ENCODE assay signal across 36 cellular contexts in the genomic region with DNA sequence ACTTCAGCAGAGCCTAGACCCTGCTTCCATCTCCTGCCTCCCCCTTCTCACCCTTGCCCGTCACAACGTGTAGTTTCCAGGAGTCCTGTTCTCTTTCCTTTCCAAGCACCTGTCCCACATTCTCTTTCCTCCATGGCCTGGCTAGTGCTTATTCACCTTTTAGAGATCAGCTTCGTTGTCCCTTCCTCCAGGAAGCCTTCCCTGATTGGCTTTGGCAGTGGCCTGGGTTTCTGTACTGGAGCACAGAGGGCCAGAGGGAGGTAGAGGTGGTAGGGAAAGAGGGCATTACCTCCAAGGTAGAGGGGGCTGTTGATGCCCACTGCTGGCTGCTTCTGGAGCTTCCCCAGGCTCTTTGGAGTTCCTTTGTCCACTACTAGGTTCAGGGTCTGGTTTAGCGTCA.
DNase-seq lines count a peak whose midpoint lies in the region; ATAC-seq, FAIRE-seq and TF ChIP-seq lines count a peak whose summit lies in the region.
"Had no signal": no experiment of that assay in that cellular context is flagged by ENCODE, and none has a peak within 500 bp of the region (broad histone marks: within the 10 kb centered on the region; RNA-seq: fewer than 3 reads in every experiment).

No MANE protein-coding gene starts in this region.

- H3K79me2 ChIP-seq in K562 (ENCODE audit: control insufficient read depth, insufficient read depth, low read length): no peaks in the 10 kb centered on the region

- no peaks in the 10 kb centered on the region for H3K4me1 Mint-ChIP-seq in activated CD4-positive, alpha-beta T cell treated with anti-CD3 and anti-CD28 coated beads for 36 hours
- H3K4me1 Mint-ChIP-seq: B cell; CD14-positive monocyte; CD4-positive, alpha-beta memory T cell; CD4-positive, CD25-positive, alpha-beta regulatory T cell; CD8-positive, alpha-beta memory T cell had no signal

- H2AFZ ChIP-seq in K562 (ENCODE audit: low read depth, low read length): no peak overlapping the region

- CTCF ChIA-PET in A549 (lab: Yijun Ruan, JAX) (no interaction called here), K562 (lab: Yijun Ruan, JAX; ENCODE audit: low intra/inter-chr PET ratio) (no interaction called here)
- CTCF ChIA-PET in activated CD4-positive, alpha-beta T cell treated with anti-CD3 and anti-CD28 coated beads for 36 hours (lab: Charles Lee): no interaction called here

- H3K9ac ChIP-seq in K562 (ENCODE audit: insufficient read depth in 1 of 2, low read depth in 2 of 2, low read length in 2 of 2): no peak overlapping the region
- H3K9ac ChIP-seq: BLaER1; BLaER1 treated with 17β-estradiol and CSF1 and Interleukin-3, amounts not matched to agents 10 nM and 100 nM had no signal

- H4K20me1 ChIP-seq in K562 (replicated peaks; ENCODE audit: control insufficient read depth, insufficient read depth, low read length): 0 out of 2 replicates have a peak, but pooled peaks cover 4% of the 10 kb centered on the region
- H4K20me1 ChIP-seq: BLaER1 had no signal

- no peak for TF ChIP-seq EP300 in A549 (IDR thresholded peaks at IDR 0.05)
- TF ChIP-seq EP300 in K562 (IDR thresholded peaks at IDR 0.05; ENCODE audit: low read length): no peak

- DNase-seq in cardiac septum (ENCODE audit: low spot score) (peak; percentile 29), Right ventricle myocardium inferior (ENCODE audit: missing footprints) (no peak), A549 (ENCODE audit: low read depth in 1 of 2, low spot score in 1 of 2) (no peak), K562 (ENCODE audit: extremely low read depth in 1 of 4, low spot score in 3 of 4) (no peak), spleen (peak; percentile 8)
- DNase-seq in activated CD4-positive, alpha-beta T cell treated with anti-CD3 and anti-CD28 coated beads for 36 hours: no peak
- DNase-seq: 8988T; ACHN; AML-193; BE2C; C1 segment of cervical spinal cord; Caco-2; Calu3; CD4-positive, alpha-beta memory T cell; CD4-positive, alpha-beta T cell; CD4-positive, CD25-positive, alpha-beta regulatory T cell; CD8-positive, alpha-beta memory T cell; CD8-positive, alpha-beta T cell; COR-L47; DMS 273 treated with DMSO at 0.1 percent for 48 hours; DMS153; DMS53; DMS79; DMS79 treated with DMSO at 0.1 percent for 48 hours; DND-41; EL had no signal

- H3K4me1 ChIP-seq in A549: no peaks in the 10 kb centered on the region
- H3K4me1 ChIP-seq in K562 (replicated peaks in 1 of 2; ENCODE audit: control insufficient read depth in 2 of 2, insufficient read depth in 2 of 2, low read length in 2 of 2): peaks cover 0 to 6% of the 10 kb centered on the region in 2 experiments; a peak in 1 of 5 replicates
- no peaks in the 10 kb centered on the region for H3K4me1 ChIP-seq in spleen
- H3K4me1 ChIP-seq: BE2C; BLaER1; BLaER1 treated with 17β-estradiol and CSF1 and Interleukin-3, amounts not matched to agents 10 nM and 100 nM; Caco-2 had no signal

- no peak for TF ChIP-seq POLR2A in A549 (IDR thresholded peaks at IDR 0.05; ENCODE audit: low read length)
- no peak for TF ChIP-seq POLR2A in K562 (conservative IDR thresholded peaks at IDR 0.05)
- TF ChIP-seq POLR2A in spleen (IDR thresholded peaks at IDR 0.05): no peak

- no peaks in the 10 kb centered on the region for H3K9me3 Mint-ChIP-seq in activated CD4-positive, alpha-beta T cell treated with anti-CD3 and anti-CD28 coated beads for 36 hours (ENCODE audit: low read depth)
- H3K9me3 Mint-ChIP-seq: CD14-positive monocyte; CD4-positive, alpha-beta memory T cell; CD4-positive, alpha-beta T cell; CD8-positive, alpha-beta memory T cell; CD8-positive, alpha-beta T cell had no signal

- H3K36me3 ChIP-seq in K562 (ENCODE audit: control insufficient read depth, insufficient read depth, low read length) (no peaks in the 10 kb centered on the region), spleen (peaks cover 0 to 8% (median 0%) of the 10 kb centered on the region in 6 donors)
- H3K36me3 ChIP-seq: BLaER1; BLaER1 treated with 17β-estradiol and CSF1 and Interleukin-3, amounts not matched to agents 10 nM and 100 nM had no signal

- TF ChIP-seq CTCF in A549 (IDR thresholded peaks at IDR 0.05) (no peak), K562 (IDR thresholded peaks at IDR 0.05 in 2 of 3, conservative IDR thresholded peaks at IDR 0.05 in 1 of 3; ENCODE audit: insufficient read depth in 2 of 3, low read depth in 1 of 3, low read length in 3 of 3) (no peak), spleen (IDR thresholded peaks at IDR 0.05 in 8 of 11, conservative IDR thresholded peaks at IDR 0.05 in 3 of 11) (no peak)

- BruUV-seq in K562 (replicated peaks; lab: Mats Ljungman, UMichigan): no TSS peak

- POLR2A ChIA-PET in A549 (lab: Yijun Ruan, JAX) (no interaction called here), K562 (lab: Yijun Ruan, JAX) (no interaction called here)
- POLR2A ChIA-PET in activated CD4-positive, alpha-beta T cell treated with anti-CD3 and anti-CD28 coated beads for 36 hours (lab: Charles Lee): no interaction called here

- intact Hi-C loops in cardiac septum (cut with DNase I) (no loop called here), Right ventricle myocardium inferior (cut with DNase I) (no loop called here), K562 (cut with micrococcal nuclease) (no loop called here), spleen (cut with DNase I; ENCODE audit: low total_unique reads) (loop anchor here (10.0 kb wide), 1 partner anchor 912 kb away; a partner anchor contains a TSS)
- intact Hi-C loops in activated CD4-positive, alpha-beta T cell treated with anti-CD3 and anti-CD28 coated beads for 36 hours (cut with DNase I, micrococcal nuclease): no loop called here

- no peaks in the 10 kb centered on the region for H3K36me3 Mint-ChIP-seq in activated CD4-positive, alpha-beta T cell treated with anti-CD3 and anti-CD28 coated beads for 36 hours (ENCODE audit: low read depth)
- H3K36me3 Mint-ChIP-seq: CD14-positive monocyte; CD4-positive, alpha-beta memory T cell; CD4-positive, CD25-positive, alpha-beta regulatory T cell; CD8-positive, alpha-beta memory T cell; CD8-positive, alpha-beta T cell had no signal

- no peaks in the 10 kb centered on the region for H3K27me3 Mint-ChIP-seq in activated CD4-positive, alpha-beta T cell treated with anti-CD3 and anti-CD28 coated beads for 36 hours
- H3K27me3 Mint-ChIP-seq: B cell; CD4-positive, alpha-beta T cell; CD4-positive, CD25-positive, alpha-beta regulatory T cell had no signal

- TF ChIP-seq RAD21 in A549 (conservative IDR thresholded peaks at IDR 0.05 in 1 of 2, IDR thresholded peaks at IDR 0.05 in 1 of 2) (no peak), K562 (CRISPR knock-in tag; conservative IDR thresholded peaks at IDR 0.05 in 1 of 2, IDR thresholded peaks at IDR 0.05 in 1 of 2) (no peak)

- no peak overlapping the region for H3K27ac Mint-ChIP-seq in activated CD4-positive, alpha-beta T cell treated with anti-CD3 and anti-CD28 coated beads for 36 hours
- H3K27ac Mint-ChIP-seq: B cell; CD14-positive monocyte; CD4-positive, alpha-beta memory T cell; CD4-positive, alpha-beta T cell; CD8-positive, alpha-beta memory T cell; CD8-positive, alpha-beta T cell had no signal

- ATAC-seq in Right ventricle myocardium inferior (no peak), A549 (no peak), K562 (no peak), GM18519 (IDR thresholded peaks at IDR 0.05; ENCODE audit: low FRiP score, unreplicated experiment) (no peak), HG03520 (IDR thresholded peaks at IDR 0.05; ENCODE audit: unreplicated experiment) (no peak)
- no peak for ATAC-seq in activated CD4-positive, alpha-beta T cell treated with anti-CD3 and anti-CD28 coated beads for 36 hours
- ATAC-seq: CD8-positive, alpha-beta T cell had no signal

- H3K9me3 ChIP-seq in A549 (no peaks in the 10 kb centered on the region), K562 (replicated peaks; ENCODE audit: control insufficient read depth, insufficient read depth, low read depth, low read length) (no peaks in the 10 kb centered on the region), spleen (no peaks in the 10 kb centered on the region)
- H3K9me3 ChIP-seq: BE2C; BLaER1; BLaER1 treated with 17β-estradiol and CSF1 and Interleukin-3, amounts not matched to agents 10 nM and 100 nM; Caco-2 had no signal

- H3K4me2 ChIP-seq in A549: no peak overlapping the region
- H3K4me2 ChIP-seq in K562 (ENCODE audit: insufficient read depth, low read length): no peak overlapping the region
- H3K4me2 ChIP-seq: BLaER1; BLaER1 treated with 17β-estradiol and CSF1 and Interleukin-3, amounts not matched to agents 10 nM and 100 nM had no signal

- H3K4me3 ChIP-seq in A549 (no peak overlapping the region), K562 (no peak overlapping the region), spleen (no peak overlapping the region)
- H3K4me3 ChIP-seq: BLaER1; BLaER1 treated with 17β-estradiol and CSF1 and Interleukin-3, amounts not matched to agents 10 nM and 100 nM had no signal

- H3K4me3 Mint-ChIP-seq in activated CD4-positive, alpha-beta T cell treated with anti-CD3 and anti-CD28 coated beads for 36 hours: no peak overlapping the region
- H3K4me3 Mint-ChIP-seq: B cell; CD14-positive monocyte; CD4-positive, alpha-beta memory T cell; CD4-positive, alpha-beta T cell; CD4-positive, CD25-positive, alpha-beta regulatory T cell; CD8-positive, alpha-beta memory T cell; CD8-positive, alpha-beta T cell had no signal

- in situ Hi-C loops in K562 (cut with MboI): loop anchor here (25.0 kb wide), 1 partner anchor 411 kb away; no protein-coding TSS in a partner anchor

- H3K27ac ChIP-seq in A549: no peak overlapping the region
- H3K27ac ChIP-seq in K562 (ENCODE audit: extremely low read depth, low read depth, low read length): no peak overlapping the region
- H3K27ac ChIP-seq in spleen: no peak overlapping the region
- H3K27ac ChIP-seq: 22Rv1; BLaER1; BLaER1 treated with 17β-estradiol and CSF1 and Interleukin-3, amounts not matched to agents 10 nM and 100 nM; C4-2B had no signal

- H3K27me3 ChIP-seq in K562 (ENCODE audit: control insufficient read depth in 2 of 2, insufficient read depth in 2 of 2, low read length in 2 of 2): peaks cover 0 to 25% of the 10 kb centered on the region in 2 experiments; a peak in 3 of 5 replicates
- H3K27me3 ChIP-seq in spleen (replicated peaks in 1 of 7): no peaks in the 10 kb centered on the region
- H3K27me3 ChIP-seq: BE2C; BLaER1; BLaER1 treated with 17β-estradiol and CSF1 and Interleukin-3, amounts not matched to agents 10 nM and 100 nM had no signal

- 73% methylated on average over 4 of the region's 4 CpGs for WGBS in A549 (ENCODE audit: missing lambda C conversion rate)
- 0% methylated on average over 3 of the region's 4 CpGs for WGBS in K562 (ENCODE audit: insufficient coverage, low coverage, missing lambda C conversion rate)
- WGBS in spleen, 5 donors: 80 to 87% (median 86%) methylated on average over 4 of the region's 4 CpGs

- no peak for FAIRE-seq in A549 (lab: Jason Lieb, UNC)
- FAIRE-seq in K562 (lab: Jason Lieb, UNC): no peak
- FAIRE-seq: A204.1, D721Med had no signal

- H3K9me1 ChIP-seq in K562 (ENCODE audit: control insufficient read depth, insufficient read depth, low read length): no peaks in the 10 kb centered on the region

TF ChIP-seq in A549, 52 proteins besides CTCF, POLR2A, EP300 and RAD21:
- TF ChIP-seq ZFP36 (IDR thresholded peaks at IDR 0.05; ENCODE audit: borderline replicate concordance, partially characterized antibody): peak; percentile 65
- no peak for TF ChIP-seq ZSCAN20 (CRISPR knock-in tag; IDR thresholded peaks at IDR 0.05)

TF ChIP-seq in K562, 482 proteins besides CTCF, POLR2A, EP300 and RAD21 (continues in another document):
- peak; percentile 91 for TF ChIP-seq ZFP36 (IDR thresholded peaks at IDR 0.05; ENCODE audit: low read depth, low read length, partially characterized antibody)

Comparison
In these comparisons a context has a peak if more than half of its experiments do, and no peak if none do; other contexts are left out.
1. DNase-seq: peak in cardiac septum (single experiment) and spleen (single experiment); none in Right ventricle myocardium inferior (single experiment), A549 (0 of 2), K562 (0 of 4) and activated CD4-positive, alpha-beta T cell treated with anti-CD3 and anti-CD28 coated beads for 36 hours (single experiment).